17 cellular contexts compared by ENCODE assay signal in the genomic region with DNA sequence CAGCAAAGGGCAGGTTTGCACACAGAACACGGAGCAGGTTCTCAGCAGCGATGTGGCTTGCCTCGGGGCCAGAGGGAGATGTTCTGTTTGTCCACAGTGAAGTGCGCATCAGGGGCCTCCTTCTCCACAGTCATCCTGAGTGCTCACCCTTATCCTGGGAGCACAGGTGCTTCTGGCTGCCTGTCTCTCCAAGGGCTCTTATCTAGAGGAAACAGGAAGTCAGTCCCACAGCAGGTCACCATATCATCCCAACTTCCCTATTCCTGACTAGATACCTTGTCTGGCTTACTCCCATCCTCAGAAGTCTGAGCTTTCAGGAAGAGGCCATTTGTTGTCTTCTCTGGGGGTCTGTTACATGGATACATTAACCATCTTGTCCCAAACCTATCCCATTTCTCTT. TPM values are rescaled to one million over a fixed set of nuclear protein-coding genes. Genes with fewer than 3 reads are reported as not detected.
A peak's percentile ranks its signal among the peaks of the same experiment; 100 is the strongest.
DNase-seq lines count a peak whose midpoint lies in the region; ATAC-seq, FAIRE-seq and TF ChIP-seq lines count a peak whose summit lies in the region.
"Had no signal": no experiment of that assay in that cellular context is flagged by ENCODE, and none has a peak within 500 bp of the region (broad histone marks: within the 10 kb centered on the region; RNA-seq: fewer than 3 reads in every experiment).

CD207 (minus strand) TSS at position 174 of the 400 bp plus-strand sequence; CDS start at position 134, 40 bp downstream.

- H3K9ac ChIP-seq in Loucy (ENCODE audit: low read depth, low read length, poor library complexity, severe bottlenecking) = no peak within 1 kb of the TSS

- no peaks in the 10 kb centered on the region for H3K79me2 ChIP-seq in Loucy (ENCODE audit: insufficient read depth, low read length)

- H2AFZ ChIP-seq in Loucy (ENCODE audit: low read length) = 0 out of 2 replicates have a peak within 1 kb of the TSS, but pooled peaks have one; percentile 8

- peak; percentile 62 for FAIRE-seq in bronchial epithelial cell (lab: Jason Lieb, UNC)

- H3K27ac Mint-ChIP-seq in natural killer cell treated with Interleukin-12 subunit alpha and Interleukin-12 subunit beta and Interleukin-15 and Interleukin-18, amount 100 ng/mL, for 72 hours = peak within 1 kb of the TSS; percentile 73 to 93
- no peak within 1 kb of the TSS for H3K27ac Mint-ChIP-seq in natural killer cell

- no peaks in the 10 kb centered on the region for H3K9me3 Mint-ChIP-seq in natural killer cell treated with Interleukin-12 subunit alpha and Interleukin-12 subunit beta and Interleukin-15 and Interleukin-18, amount 100 ng/mL, for 72 hours
- no peaks in the 10 kb centered on the region for H3K9me3 Mint-ChIP-seq in natural killer cell

- no peaks in the 10 kb centered on the region for H3K36me3 ChIP-seq in Loucy (ENCODE audit: insufficient read depth, low read length)
- H3K36me3 ChIP-seq in bronchial epithelial cell (ENCODE audit: control insufficient read depth, insufficient read depth, low read length) = no peaks in the 10 kb centered on the region
- no peaks in the 10 kb centered on the region for H3K36me3 ChIP-seq in suprapubic skin
- H3K36me3 ChIP-seq: HAP-1, Peyer's patch had no signal

- H3K9me3 ChIP-seq in Loucy (ENCODE audit: insufficient read depth, low read depth, low read length) (no peaks in the 10 kb centered on the region), suprapubic skin (no peaks in the 10 kb centered on the region)
- H3K9me3 ChIP-seq: HAP-1, Peyer's patch had no signal

- no peak within 1 kb of the TSS for H3K4me3 ChIP-seq in Loucy (ENCODE audit: low read length, poor library complexity, severe bottlenecking)
- H3K4me3 ChIP-seq in bronchial epithelial cell (ENCODE audit: low read depth, low read length) = no peak within 1 kb of the TSS
- H3K4me3 ChIP-seq in suprapubic skin = no peak within 1 kb of the TSS
- H3K4me3 ChIP-seq: HAP-1, Peyer's patch had no signal

- H3K4me1 Mint-ChIP-seq in natural killer cell treated with Interleukin-12 subunit alpha and Interleukin-12 subunit beta and Interleukin-15 and Interleukin-18, amount 100 ng/mL, for 72 hours (ENCODE audit: low read depth in 2 of 2) = peaks cover 45 to 69% of the 10 kb centered on the region in 2 donors
- H3K4me1 Mint-ChIP-seq in natural killer cell = peaks cover 14 to 32% of the 10 kb centered on the region in 2 donors

- H3F3A ChIP-seq in Loucy (ENCODE audit: low read depth) = no peaks in the 10 kb centered on the region

- H3K4me2 ChIP-seq in Loucy (ENCODE audit: low read depth, low read length, poor library complexity, severe bottlenecking) = no peak within 1 kb of the TSS

- H3K36me3 Mint-ChIP-seq in natural killer cell treated with Interleukin-12 subunit alpha and Interleukin-12 subunit beta and Interleukin-15 and Interleukin-18, amount 100 ng/mL, for 72 hours = no peaks in the 10 kb centered on the region
- H3K36me3 Mint-ChIP-seq in natural killer cell = no peaks in the 10 kb centered on the region

- H3K27me3 Mint-ChIP-seq in natural killer cell treated with Interleukin-12 subunit alpha and Interleukin-12 subunit beta and Interleukin-15 and Interleukin-18, amount 100 ng/mL, for 72 hours = no peaks in the 10 kb centered on the region
- H3K27me3 Mint-ChIP-seq in natural killer cell (ENCODE audit: low read depth in 2 of 2) = no peaks in the 10 kb centered on the region

- no peak within 1 kb of the TSS for H3K4me3 Mint-ChIP-seq in natural killer cell treated with Interleukin-12 subunit alpha and Interleukin-12 subunit beta and Interleukin-15 and Interleukin-18, amount 100 ng/mL, for 72 hours
- no peak within 1 kb of the TSS for H3K4me3 Mint-ChIP-seq in natural killer cell

- TF ChIP-seq POLR2A in suprapubic skin (IDR thresholded peaks at IDR 0.05) = no peak

- TF ChIP-seq CTCF in natural killer cell (IDR thresholded peaks at IDR 0.05) = no peak
- TF ChIP-seq CTCF in Loucy (conservative IDR thresholded peaks at IDR 0.05; ENCODE audit: low read length) = no peak
- TF ChIP-seq CTCF in bronchial epithelial cell (IDR thresholded peaks at IDR 0.05; ENCODE audit: insufficient read depth, low read length, severe bottlenecking) = no peak
- TF ChIP-seq CTCF in suprapubic skin (IDR thresholded peaks at IDR 0.05) = no peak

- TF ChIP-seq EP300 in suprapubic skin (IDR thresholded peaks at IDR 0.05) = no peak

- H3K27me3 ChIP-seq in Loucy (ENCODE audit: insufficient read depth, low read length, poor library complexity, severe bottlenecking) = no peaks in the 10 kb centered on the region
- peaks cover 2% of the 10 kb centered on the region for H3K27me3 ChIP-seq in bronchial epithelial cell (ENCODE audit: control insufficient read depth, insufficient read depth, low read length)
- peaks cover 10% of the 10 kb centered on the region for H3K27me3 ChIP-seq in suprapubic skin
- H3K27me3 ChIP-seq: Peyer's patch had no signal

- intact Hi-C loops in natural killer cell (cut with micrococcal nuclease) = no loop called here

- H3K27ac ChIP-seq in suprapubic skin = no peak within 1 kb of the TSS
- H3K27ac ChIP-seq: C4-2B, Peyer's patch had no signal

- no peaks in the 10 kb centered on the region for H4K20me1 ChIP-seq in Loucy (ENCODE audit: insufficient read depth, low read length, poor library complexity, severe bottlenecking)

- WGBS in suprapubic skin = 74% methylated on average over 4 of the region's 4 CpGs

- H3K9me2 ChIP-seq in Loucy (replicated peaks; ENCODE audit: low read depth, low read length) = no peaks in the 10 kb centered on the region

- H3K4me1 ChIP-seq in Loucy (ENCODE audit: insufficient read depth, low read length, poor library complexity, severe bottlenecking) (no peaks in the 10 kb centered on the region), suprapubic skin (no peaks in the 10 kb centered on the region)
- H3K4me1 ChIP-seq: HAP-1, Peyer's patch had no signal

- DNase-seq in natural killer cell treated with Interleukin-12 subunit alpha and Interleukin-12 subunit beta and Interleukin-15 and Interleukin-18, amount 100 ng/mL, for 72 hours (ENCODE audit: low spot score) = no peak
- DNase-seq in natural killer cell = no peak
- DNase-seq in bronchial epithelial cell (ENCODE audit: low read depth) = no peak
- DNase-seq in suprapubic skin (ENCODE audit: low spot score in 2 of 2) = no peak
- DNase-seq in mesenteric fat pad (ENCODE audit: low spot score) = no peak
- no peak for DNase-seq in iPS-NIHi11 (ENCODE audit: low spot score)
- DNase-seq: GF-D8, NCI-H1105, NCI-H1694, Peyer's patch had no signal

- no peak for ATAC-seq in natural killer cell treated with Interleukin-12 subunit alpha and Interleukin-12 subunit beta and Interleukin-15 and Interleukin-18, amount 100 ng/mL, for 72 hours
- ATAC-seq in natural killer cell (no peak), GM18519 (IDR thresholded peaks at IDR 0.05; ENCODE audit: low FRiP score, unreplicated experiment) (no peak)
- ATAC-seq: Right ventricle myocardium inferior had no signal

RNA-seq across cellular contexts. Expression of gene CD207, which starts in this region (rescaled TPM):
- total RNA-seq in natural killer cell treated with Interleukin-12 subunit alpha and Interleukin-12 subunit beta and Interleukin-15 and Interleukin-18, amount 100 ng/mL, for 72 hours = 1 to 10 TPM; 1.1 to 1.8 TPM
- not detected for total RNA-seq in natural killer cell
- not detected in 2 replicates for total RNA-seq in bronchial epithelial cell
- total RNA-seq in suprapubic skin = 10 to 100 TPM; 25.4 to 81.3 (median 50.5) TPM
- 0.29 TPM for total RNA-seq in mesenteric fat pad
- total RNA-seq: MCF 10A, Peyer's patch, SK-MEL-5 had no signal

Comparison
In these comparisons a context has a peak if more than half of its experiments do, and no peak if none do; other contexts are left out.
1. RNA of gene CD207 (total RNA-seq): 25.4 to 81.3 TPM in suprapubic skin; 1.1 to 1.8 TPM in natural killer cell treated with Interleukin-12 subunit alpha and Interleukin-12 subunit beta and Interleukin-15 and Interleukin-18, amount 100 ng/mL, for 72 hours, 0.29 TPM in mesenteric fat pad (single experiment), not detected in natural killer cell and not detected in bronchial epithelial cell; every median in the first group is over 4 times any median in the second.
2. H3K27ac Mint-ChIP-seq: peak in natural killer cell treated with Interleukin-12 subunit alpha and Interleukin-12 subunit beta and Interleukin-15 and Interleukin-18, amount 100 ng/mL, for 72 hours (2 of 2); none in natural killer cell (0 of 2).